ENCODE assay signal across 33 cellular contexts in genomic region chr7:157281221-157281998, GRCh38. TPM values are rescaled to one million over a fixed set of nuclear protein-coding genes. Genes with fewer than 3 reads are reported as not detected.
DNase-seq lines count a peak whose midpoint lies in the region; ATAC-seq, FAIRE-seq and TF ChIP-seq lines count a peak whose summit lies in the region.
"Had no signal": no experiment of that assay in that cellular context is flagged by ENCODE, and none has a peak within 500 bp of the region (broad histone marks: within the 10 kb centered on the region; RNA-seq: fewer than 3 reads in every experiment).

No MANE protein-coding gene starts in this region.

- no peak overlapping the region for H3K14ac ChIP-seq in H1 (ENCODE audit: insufficient read length)

- H3K4me3 ChIP-seq in Caco-2 (ENCODE audit: low read depth, low read length) (no peak overlapping the region), H1 (ENCODE audit: extremely low read depth in 1 of 4, insufficient read depth in 2 of 4, low read depth in 3 of 4, low read length in 4 of 4) (no peak overlapping the region), mucosa of descending colon (no peak overlapping the region)
- H3K4me3 ChIP-seq: prostate gland, SJSA1 had no signal

- H2BK20ac ChIP-seq in H1 (ENCODE audit: low read length): no peak overlapping the region

- 0 out of 2 replicates have a peak overlapping the region, but pooled peaks have one; percentile 60 for H2BK5ac ChIP-seq in H1 (ENCODE audit: low read depth, low read length)

- H3K27ac ChIP-seq in H1 (ENCODE audit: low read depth, low read length): no peak overlapping the region
- H3K27ac ChIP-seq: brain microvascular endothelial cell, C4-2B, prostate gland, SJSA1 had no signal

- peak overlapping the region; percentile 10 for H4K91ac ChIP-seq in H1 (replicated peaks; ENCODE audit: insufficient read length, low read length)

- no peak for TF ChIP-seq RAD21 in H1 (IDR thresholded peaks at IDR 0.05 in 1 of 2, conservative IDR thresholded peaks at IDR 0.05 in 1 of 2; ENCODE audit: low read depth in 2 of 2, low read length in 2 of 2)

- 92% methylated on average over 20 of the region's 24 CpGs; no CpG with 5 or more reads in 1 of the 2 experiments for WGBS in H1 (ENCODE audit: extremely low coverage in 1 of 2, insufficient coverage in 1 of 2, insufficient read length in 1 of 2, insufficient replicate concordance in 2 of 2, low coverage in 1 of 2, low lambda C conversion rate in 2 of 2, missing lambda C conversion rate in 1 of 2), 2 experiments

- no peak for DNase-seq in Caco-2
- DNase-seq in HuH-7 (ENCODE audit: low spot score): peak; percentile 15
- DNase-seq in H1 (ENCODE audit: low read depth in 1 of 2, low spot score in 2 of 2): no peak
- DNase-seq in mucosa of descending colon: peak in 2 of 3 donors; percentile 48 to 60
- DNase-seq in AG08395 (ENCODE audit: low spot score): no peak
- no peak for DNase-seq in mesothelial cell of epicardium (ENCODE audit: low spot score in 2 of 2, unreplicated experiment in 2 of 2)
- DNase-seq in NCI-H748 (lab: John Stamatoyannopoulos, UW; ENCODE audit: unreplicated experiment): no peak
- DNase-seq: activated CD4-positive, alpha-beta memory T cell treated with anti-CD3 and anti-CD28 coated beads, Interleukin-2, amount 10 ng/mL, durations not matched to agents 7 days and 5 days; activated CD8-positive, alpha-beta memory T cell treated with anti-CD3 and anti-CD28 coated beads, Interleukin-2, amount 50 U/mL, for 48 hours; activated naive CD4-positive, alpha-beta T cell treated with anti-CD3 and anti-CD28 coated beads, Interleukin-2, amount 50 U/mL, for 16 hours; amniotic stem cell; brain microvascular endothelial cell; effector CD4-positive, alpha-beta T cell; erythroblast; foreskin melanocyte; Karpas-422; mesendoderm; naive B cell; NCI-H1694 treated with DMSO at 0.1 percent for 48 hours; NCI-H2171 treated with DMSO at 0.1 percent for 48 hours; NCI-H524 treated with DMSO at 0.1 percent for 48 hours; stimulated activated CD4-positive, alpha-beta T cell treated with anti-CD3 and anti-CD28 coated beads, Interleukin-15, amount 100 ng/mL, for 24 hours; stimulated activated naive B cell treated with anti-CD40 and anti-IgM and Interleukin-4, amounts not matched to agents 10 μg/mL and 1 μg/mL and 100 μg/mL, for 72 hours; T-helper 1 cell had no signal

- TF ChIP-seq EP300 in H1 (IDR thresholded peaks at IDR 0.05; ENCODE audit: borderline replicate concordance in 1 of 2, low read depth in 2 of 2, low read length in 2 of 2): no peak

- H3K27me3 Mint-ChIP-seq in Caco-2 (ENCODE audit: insufficient read depth, unreplicated experiment) (no peaks in the 10 kb centered on the region), mesothelial cell of epicardium (ENCODE audit: low read depth) (no peaks in the 10 kb centered on the region)
- H3K27me3 Mint-ChIP-seq: activated T-helper 17 cell treated with anti-CD3 and anti-CD28 coated beads, Interleukin-2, amount 50 U/mL, for 72 hours had no signal

- ATAC-seq in mucosa of descending colon (no peak), GM19467 (IDR thresholded peaks at IDR 0.05; ENCODE audit: unreplicated experiment) (no peak)
- ATAC-seq: activated T-helper 17 cell treated with anti-CD3 and anti-CD28 coated beads, Interleukin-2, amount 50 U/mL, for 72 hours; sciatic nerve; stimulated activated naive B cell treated with anti-CD40 and anti-IgM and Interleukin-4, amounts not matched to agents 10 μg/mL and 1 μg/mL and 100 μg/mL, for 72 hours had no signal

- H3K9ac ChIP-seq in H1 (replicated peaks in 1 of 4; ENCODE audit: extremely low read depth in 1 of 4, low read depth in 3 of 4, low read length in 3 of 4): no peak overlapping the region

- H3K4ac ChIP-seq in H1 (replicated peaks; ENCODE audit: insufficient read length, low read depth, low read length): no peak overlapping the region

- no peak overlapping the region for H3K23ac ChIP-seq in H1 (ENCODE audit: insufficient read length)

- 0 out of 2 replicates have a peak overlapping the region, but pooled peaks have one; percentile 17 for H2BK12ac ChIP-seq in H1 (ENCODE audit: low read depth, low read length)

- no peak for FAIRE-seq in H1 (lab: Jason Lieb, UNC)
- FAIRE-seq: GM19239, RCC 7860, TTC549 had no signal

- no peak overlapping the region for H3K56ac ChIP-seq in H1 (replicated peaks; ENCODE audit: insufficient read length, low read depth, low read length)

- no peak overlapping the region for H3K18ac ChIP-seq in H1 (ENCODE audit: extremely low read depth, low read length)

- H2BK120ac ChIP-seq in H1 (replicated peaks; ENCODE audit: low read depth, low read length): no peak overlapping the region

- no peaks in the 10 kb centered on the region for H4K20me1 ChIP-seq in H1 (replicated peaks in 1 of 2; ENCODE audit: control insufficient read depth in 1 of 2, insufficient read depth in 2 of 2, low read length in 2 of 2)

- H3K79me2 ChIP-seq in H1 (ENCODE audit: control insufficient read depth in 1 of 2, insufficient read depth in 2 of 2, low read length in 2 of 2): no peaks in the 10 kb centered on the region

- H3K4me2 ChIP-seq in H1 (ENCODE audit: insufficient read depth in 1 of 2, low read depth in 2 of 2, low read length in 2 of 2): no peak overlapping the region

- H3K9me3 Mint-ChIP-seq in Caco-2 (ENCODE audit: unreplicated experiment): no peaks in the 10 kb centered on the region
- H3K9me3 Mint-ChIP-seq in mesothelial cell of epicardium: no peaks in the 10 kb centered on the region
- H3K9me3 Mint-ChIP-seq: activated CD4-positive, alpha-beta memory T cell treated with anti-CD3 and anti-CD28 coated beads, Interleukin-2, amount 10 ng/mL, durations not matched to agents 7 days and 5 days; activated T-helper 17 cell treated with anti-CD3 and anti-CD28 coated beads, Interleukin-2, amount 50 U/mL, for 72 hours had no signal

- no peaks in the 10 kb centered on the region for H3K23me2 ChIP-seq in H1 (ENCODE audit: low read depth, low read length)

- no peak for TF ChIP-seq POLR2A in H1 (IDR thresholded peaks at IDR 0.05; ENCODE audit: control extremely low read depth in 1 of 2, low read depth in 2 of 2, low read length in 2 of 2)

- H3K4me1 ChIP-seq in Caco-2 (peaks cover 14% of the 10 kb centered on the region), H1 (replicated peaks in 1 of 4; ENCODE audit: control insufficient read depth in 3 of 4, insufficient read depth in 4 of 4, low read length in 3 of 4) (peaks cover 0 to 9% (median 3%) of the 10 kb centered on the region in 4 experiments; a peak in 4 of 7 replicates), mucosa of descending colon (ENCODE audit: low read depth) (peaks cover 22% of the 10 kb centered on the region)
- H3K4me1 ChIP-seq: prostate gland had no signal

- no peak overlapping the region for H2AFZ ChIP-seq in H1 (ENCODE audit: low read length)

- H3K4me1 Mint-ChIP-seq in Caco-2 (ENCODE audit: low read depth, unreplicated experiment) (no peaks in the 10 kb centered on the region), mesothelial cell of epicardium (peaks cover 3% of the 10 kb centered on the region)
- H3K4me1 Mint-ChIP-seq: naive B cell had no signal

- H3K27ac Mint-ChIP-seq in Caco-2 (ENCODE audit: unreplicated experiment) (no peak overlapping the region), mesothelial cell of epicardium (no peak overlapping the region)
- H3K27ac Mint-ChIP-seq: activated CD4-positive, alpha-beta memory T cell treated with anti-CD3 and anti-CD28 coated beads, Interleukin-2, amount 10 ng/mL, durations not matched to agents 7 days and 5 days; activated T-helper 17 cell treated with anti-CD3 and anti-CD28 coated beads, Interleukin-2, amount 50 U/mL, for 72 hours; naive B cell; stimulated activated naive B cell treated with anti-CD40 and anti-IgM and Interleukin-4, amounts not matched to agents 10 μg/mL and 1 μg/mL and 100 μg/mL, for 72 hours had no signal

- H2BK15ac ChIP-seq in H1 (ENCODE audit: low read length): no peak overlapping the region

- H3K79me1 ChIP-seq in H1 (ENCODE audit: low read depth, low read length): no peaks in the 10 kb centered on the region

- POLR2A ChIA-PET in Caco-2 (lab: Charles Lee): no interaction called here
- POLR2A ChIA-PET in H1 (lab: Charles Lee; ENCODE audit: partially characterized antibody): interaction anchor here (1.0 kb wide), 1 partner anchor 58 kb away, joined by 3 read pairs; no protein-coding TSS in a partner anchor

- peaks cover 10% of the 10 kb centered on the region for H3K36me3 Mint-ChIP-seq in Caco-2 (ENCODE audit: insufficient read depth, unreplicated experiment)
- H3K36me3 Mint-ChIP-seq in mesothelial cell of epicardium: no peaks in the 10 kb centered on the region
- H3K36me3 Mint-ChIP-seq: naive B cell had no signal

- H4K8ac ChIP-seq in H1 (ENCODE audit: extremely low read depth, insufficient read depth, low read length): peak overlapping the region; percentile 74; the same call in 1 of the 2 replicates

- H3K9me3 ChIP-seq in Caco-2 (peaks cover 6% of the 10 kb centered on the region), H1 (ENCODE audit: insufficient read depth in 2 of 2, low read depth in 1 of 2, low read length in 1 of 2) (peaks cover 13 to 14% of the 10 kb centered on the region in 2 experiments), mucosa of descending colon (no peaks in the 10 kb centered on the region)
- H3K9me3 ChIP-seq: prostate gland, SJSA1 had no signal

- CTCF ChIA-PET in Caco-2 (lab: Charles Lee) (no interaction called here), H1 (lab: Charles Lee; ENCODE audit: partially characterized antibody) (interaction anchor here (0.7 to 1.3 kb wide), 2 partner anchors 30 to 64 kb away, joined by 3 to 5 read pairs; no protein-coding TSS in a partner anchor)

- H3K36me3 ChIP-seq in Caco-2 (ENCODE audit: control insufficient read depth, insufficient read depth, low read length): no peaks in the 10 kb centered on the region
- H3K36me3 ChIP-seq in H1 (ENCODE audit: control insufficient read depth in 2 of 4, insufficient read depth in 4 of 4, low read length in 3 of 4): no peaks in the 10 kb centered on the region
- no peaks in the 10 kb centered on the region for H3K36me3 ChIP-seq in mucosa of descending colon (ENCODE audit: low read depth)
- H3K36me3 ChIP-seq: brain microvascular endothelial cell, prostate gland, SJSA1 had no signal

- no peak overlapping the region for H3K4me3 Mint-ChIP-seq in Caco-2 (ENCODE audit: unreplicated experiment)
- H3K4me3 Mint-ChIP-seq in mesothelial cell of epicardium: no peak overlapping the region
- H3K4me3 Mint-ChIP-seq: activated CD4-positive, alpha-beta memory T cell treated with anti-CD3 and anti-CD28 coated beads, Interleukin-2, amount 10 ng/mL, durations not matched to agents 7 days and 5 days; activated T-helper 17 cell treated with anti-CD3 and anti-CD28 coated beads, Interleukin-2, amount 50 U/mL, for 72 hours; stimulated activated naive B cell treated with anti-CD40 and anti-IgM and Interleukin-4, amounts not matched to agents 10 μg/mL and 1 μg/mL and 100 μg/mL, for 72 hours had no signal

- TSS peak; percentile 17 for BruUV-seq in Caco-2 (replicated peaks; lab: Mats Ljungman, UMichigan)

- H2AK5ac ChIP-seq in H1 (ENCODE audit: low read depth, low read length): no peak overlapping the region

- intact Hi-C loops in Caco-2 (cut with micrococcal nuclease; ENCODE audit: unreplicated experiment): no loop called here
- intact Hi-C loops in mucosa of descending colon (cut with DNase I, micrococcal nuclease): no loop called here

- TF ChIP-seq CTCF in Caco-2 (IDR thresholded peaks at IDR 0.05; ENCODE audit: insufficient read depth in 1 of 2, low read depth in 1 of 2, low read length in 1 of 2, severe bottlenecking in 1 of 2, unreplicated experiment in 1 of 2): no peak
- TF ChIP-seq CTCF in H1 (IDR thresholded peaks at IDR 0.05; ENCODE audit: control extremely low read depth in 1 of 3, insufficient read depth in 1 of 3, low read depth in 1 of 3, low read length in 3 of 3): no peak
- TF ChIP-seq CTCF in mucosa of descending colon (IDR thresholded peaks at IDR 0.05): no peak
- no peak for TF ChIP-seq CTCF in mesothelial cell of epicardium (IDR thresholded peaks at IDR 0.05; ENCODE audit: unreplicated experiment)

- no peak overlapping the region for H4K5ac ChIP-seq in H1 (ENCODE audit: insufficient read length, low read depth, low read length)

- no peaks in the 10 kb centered on the region for H3K27me3 ChIP-seq in Caco-2 (replicated peaks; ENCODE audit: control insufficient read depth, insufficient read depth, low read length)
- no peaks in the 10 kb centered on the region for H3K27me3 ChIP-seq in H1 (replicated peaks in 1 of 4; ENCODE audit: control insufficient read depth in 3 of 4, extremely low read depth in 1 of 4, insufficient read depth in 3 of 4, low read length in 3 of 4)
- H3K27me3 ChIP-seq: brain microvascular endothelial cell, SJSA1 had no signal

RNA-seq across cellular contexts. Expression of gene DNAJB6, which starts 55.4 kb away (rescaled TPM):
- total RNA-seq in Caco-2 (2022) (108 and 113 TPM in 2 replicates), mucosa of descending colon (100 to 1,000 TPM in 1 of 3 donors, 10 to 100 TPM in 2; 71.2 to 165 (median 75.0) TPM), mesothelial cell of epicardium (104 to 115 TPM (median 110 TPM) in 3 replicates)
- 270 and 295 TPM in 2 replicates for total RNA-seq in H1 (2021; fragmentation: NEBNext Ultra II Directional; extraction: Animal tissue kit (Norgen Biotek cat#: 25700))
- 117 and 166 TPM in 2 replicates for polyA plus RNA-seq in H1 (2011; rRNA removed)
- 170 TPM for polyA plus RNA-seq in H1 (2011; cell fraction: cytosol; rRNA removed)
- 108 TPM for polyA plus RNA-seq in H1 (2011; cell fraction: nucleus; rRNA removed)
- 237 to 389 TPM (median 263 TPM) in 4 replicates for polyA plus RNA-seq in H1 (2012, experiment 1 of 2)
- polyA plus RNA-seq in H1 (2012, experiment 2 of 2): 129 TPM
- 323 TPM for polyA plus RNA-seq in H1 (2013, experiment 1 of 2)
- polyA plus RNA-seq in H1 (2013, experiment 2 of 2): 304 TPM
- 66.6 and 92.4 TPM in 2 replicates for polyA minus RNA-seq in H1 (2011; rRNA and poly(A)+ RNA removed)
- 170 TPM for polyA minus RNA-seq in H1 (2011; cell fraction: cytosol; rRNA and poly(A)+ RNA removed)
- 112 TPM for polyA minus RNA-seq in H1 (2011; cell fraction: nucleus; rRNA and poly(A)+ RNA removed)

Comparison
In these comparisons a context has a peak if more than half of its experiments do, and no peak if none do; other contexts are left out.
1. DNase-seq: peak in HuH-7 (single experiment) and mucosa of descending colon (2 of 3); none in Caco-2 (0 of 2), H1 (0 of 2), AG08395 (single experiment), mesothelial cell of epicardium (0 of 2) and NCI-H748 (single experiment).